ENCODE assay signal across 15 cellular contexts in genomic region chr10:839550-840205, GRCh38.
"Had no signal": no experiment of that assay in that cellular context is flagged by ENCODE, and none has a peak within 500 bp of the region (broad histone marks: within the 10 kb centered on the region; RNA-seq: fewer than 3 reads in every experiment).

No MANE protein-coding gene starts in this region.

- DNase-seq: activated B cell treated with CpG ODN at 0.5 μM for 24 hours; activated CD4-positive, alpha-beta T cell treated with anti-CD3 and anti-CD28 coated beads, Interleukin-2, amount 50 U/mL, for 1 hour; activated naive CD4-positive, alpha-beta T cell treated with anti-CD3 and anti-CD28 coated beads, Interleukin-2, amount 50 U/mL, for 16 hours; activated T-cell treated with anti-CD3 and anti-CD28 coated beads for 4 hours; adrenal gland; heart left ventricle; left ventricle myocardium superior; psoas muscle; stimulated activated CD4-positive, alpha-beta T cell treated with anti-CD3 and anti-CD28 coated beads, Interleukin-2, amount 100 ng/mL, for 24 hours; stimulated activated naive CD8-positive, alpha-beta T cell treated with anti-CD3 and anti-CD28 coated beads, Interleukin-15, Interleukin-2, amounts not matched to agents 100 U/mL and 50 U/mL, for 24 hours; T-helper 17 cell; upper lobe of left lung had no signal

- H3K27me3 ChIP-seq: adrenal gland, esophagus muscularis mucosa, heart left ventricle, upper lobe of left lung had no signal

- H3K27ac Mint-ChIP-seq: activated B cell treated with CpG ODN at 0.5 μM for 24 hours; activated T-helper 2 cell treated with anti-CD3 and anti-CD28 coated beads, Interferon-gamma antibody, Interleukin-2, Interleukin-4, amounts not matched to agents 10 μg/mL and 5 μg/mL and 100 μg/mL, durations not matched to agents 14 hours and 24 hours and 36 hours; T-helper 17 cell had no signal

- H3K9me3 ChIP-seq: adrenal gland, esophagus muscularis mucosa, heart left ventricle, psoas muscle, upper lobe of left lung had no signal

- H3K4me1 Mint-ChIP-seq: activated B cell treated with CpG ODN at 0.5 μM for 24 hours had no signal

- H3K4me3 Mint-ChIP-seq: activated B cell treated with CpG ODN at 0.5 μM for 24 hours, T-helper 17 cell had no signal

- H3K27me3 Mint-ChIP-seq: activated B cell treated with CpG ODN at 0.5 μM for 24 hours, T-helper 17 cell had no signal

- H3K4me1 ChIP-seq: adrenal gland, psoas muscle had no signal

- ATAC-seq: heart left ventricle; left ventricle myocardium superior; psoas muscle; sciatic nerve; stimulated activated naive CD8-positive, alpha-beta T cell treated with anti-CD3 and anti-CD28 coated beads, Interleukin-15, Interleukin-2, amounts not matched to agents 100 U/mL and 50 U/mL, for 24 hours; T-helper 17 cell had no signal

- H3K9me3 Mint-ChIP-seq: activated B cell treated with CpG ODN at 0.5 μM for 24 hours; activated T-helper 2 cell treated with anti-CD3 and anti-CD28 coated beads, Interferon-gamma antibody, Interleukin-2, Interleukin-4, amounts not matched to agents 10 μg/mL and 5 μg/mL and 100 μg/mL, durations not matched to agents 14 hours and 24 hours and 36 hours had no signal

- H3K27ac ChIP-seq: adrenal gland, esophagus muscularis mucosa, heart left ventricle, psoas muscle, upper lobe of left lung had no signal

- H3K4me3 ChIP-seq: adrenal gland, esophagus muscularis mucosa, heart left ventricle, psoas muscle, upper lobe of left lung had no signal
